31 cellular contexts compared by ENCODE assay signal in the genomic region with DNA sequence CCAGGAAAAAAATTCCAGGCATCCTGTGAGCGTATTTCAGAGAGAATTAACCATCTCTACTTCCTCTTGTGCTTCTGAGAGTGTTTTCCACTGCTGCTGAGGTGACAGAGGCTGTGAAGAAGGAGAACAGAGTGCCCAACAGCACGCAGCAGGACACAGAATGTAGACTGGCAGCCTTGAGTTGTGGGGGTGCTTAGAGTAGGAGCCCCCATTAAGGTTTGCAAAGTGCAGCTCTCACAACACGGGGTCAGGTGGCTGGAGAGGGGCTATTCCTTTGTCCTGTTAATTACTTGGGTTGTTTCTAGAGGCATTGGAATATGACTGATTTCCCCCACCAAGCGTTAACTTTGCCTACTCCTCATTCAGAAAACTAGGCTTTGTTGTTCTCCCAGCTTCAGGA.
"Had no signal": no experiment of that assay in that cellular context is flagged by ENCODE, and none has a peak within 500 bp of the region (broad histone marks: within the 10 kb centered on the region; RNA-seq: fewer than 3 reads in every experiment).

No MANE protein-coding gene starts in this region.

- H3K4me3 ChIP-seq: ascending aorta, breast epithelium, cardiac muscle cell, coronary artery, dorsolateral prefrontal cortex, esophagus muscularis mucosa, gastrocnemius medialis had no signal

- H3K36me3 Mint-ChIP-seq: activated naive CD4-positive, alpha-beta T cell treated with anti-CD3 and anti-CD28 coated beads, Interleukin-2, amount 10 ng/mL, durations not matched to agents 7 days and 5 days; activated naive CD4-positive, alpha-beta T cell treated with anti-CD3 and anti-CD28 coated beads, Interleukin-2, amount 50 U/mL, for 72 hours; activated naive CD8-positive, alpha-beta T cell treated with anti-CD3 and anti-CD28 coated beads, Interleukin-2, amount 10 ng/mL, durations not matched to agents 7 days and 5 days; brain had no signal

- H3K27ac ChIP-seq: ascending aorta, breast epithelium, cardiac muscle cell, coronary artery, dorsolateral prefrontal cortex, esophagus muscularis mucosa, foreskin keratinocyte, gastrocnemius medialis had no signal

- H3K9me3 Mint-ChIP-seq: activated CD4-positive, alpha-beta memory T cell treated with anti-CD3 and anti-CD28 coated beads, Interleukin-2, amount 10 ng/mL, durations not matched to agents 7 days and 5 days; activated naive CD4-positive, alpha-beta T cell treated with anti-CD3 and anti-CD28 coated beads, Interleukin-2, amount 10 ng/mL, durations not matched to agents 7 days and 5 days had no signal

- H3K27ac Mint-ChIP-seq: activated CD4-positive, alpha-beta memory T cell treated with anti-CD3 and anti-CD28 coated beads, Interleukin-2, amount 10 ng/mL, durations not matched to agents 7 days and 5 days; activated CD4-positive, alpha-beta T cell treated with anti-CD3 and anti-CD28 coated beads, Interleukin-2, amount 10 ng/mL, durations not matched to agents 7 days and 5 days; activated naive CD4-positive, alpha-beta T cell treated with anti-CD3 and anti-CD28 coated beads, Interleukin-2, amount 10 ng/mL, durations not matched to agents 7 days and 5 days; activated naive CD4-positive, alpha-beta T cell treated with anti-CD3 and anti-CD28 coated beads, Interleukin-2, amount 50 U/mL, for 72 hours; activated naive CD8-positive, alpha-beta T cell treated with anti-CD3 and anti-CD28 coated beads, Interleukin-2, amount 10 ng/mL, durations not matched to agents 7 days and 5 days; activated T-cell treated with anti-CD3 and anti-CD28 coated beads, Interleukin-2, amount 50 U/mL, for 24 hours; activated T-cell treated with anti-CD3 and anti-CD28 coated beads, Interleukin-2, amount 50 U/mL, for 72 hours; brain; dendritic cell treated with granulocyte-macrophage colony-stimulating factor and Interleukin-4, amounts not matched to agents 40 ng/mL and 50 ng/mL, for 4 days; endodermal cell had no signal

- H3K27me3 ChIP-seq: ascending aorta, breast epithelium, cardiac muscle cell, esophagus muscularis mucosa, foreskin keratinocyte, gastrocnemius medialis had no signal

- ATAC-seq: activated naive CD4-positive, alpha-beta T cell treated with anti-CD3 and anti-CD28 coated beads, Interleukin-2, amount 50 U/mL, for 72 hours; activated T-cell treated with anti-CD3 and anti-CD28 coated beads, Interleukin-2, amount 50 U/mL, for 72 hours; foreskin keratinocyte; gastrocnemius medialis had no signal

- DNase-seq: activated CD4-positive, alpha-beta memory T cell treated with anti-CD3 and anti-CD28 coated beads, Interleukin-2, amount 10 ng/mL, durations not matched to agents 7 days and 5 days; activated CD4-positive, alpha-beta T cell treated with anti-CD3 and anti-CD28 coated beads for 1 hour; activated CD4-positive, alpha-beta T cell treated with anti-CD3 and anti-CD28 coated beads for 4 hours; activated CD4-positive, alpha-beta T cell treated with anti-CD3 and anti-CD28 coated beads, Interleukin-2, amount 10 ng/mL, durations not matched to agents 7 days and 5 days; activated CD4-positive, alpha-beta T cell treated with anti-CD3 and anti-CD28 coated beads, Interleukin-2, amount 50 U/mL, for 4 hours; activated CD8-positive, alpha-beta memory T cell treated with anti-CD3 and anti-CD28 coated beads, Interleukin-2, amount 50 U/mL, for 48 hours; activated gamma-delta T cell; activated naive CD4-positive, alpha-beta T cell; activated naive CD4-positive, alpha-beta T cell treated with anti-CD3 and anti-CD28 coated beads, Interleukin-2, amount 10 ng/mL, durations not matched to agents 7 days and 5 days; activated naive CD8-positive, alpha-beta T cell treated with anti-CD3 and anti-CD28 coated beads, Interleukin-2, amount 10 ng/mL, durations not matched to agents 7 days and 5 days; activated T-cell treated with anti-CD3 and anti-CD28 coated beads for 4 hours; activated T-cell treated with anti-CD3 and anti-CD28 coated beads, Interleukin-2, amount 50 U/mL, for 24 hours; activated T-cell treated with anti-CD3 and anti-CD28 coated beads, Interleukin-2, amount 50 U/mL, for 72 hours; central memory CD4-positive, alpha-beta T cell; cerebellar nuclear complex; dorsolateral prefrontal cortex; effector memory CD4-positive, alpha-beta T cell; endodermal cell; erythroblast; foreskin keratinocyte; gastrocnemius medialis; glutamatergic neuron; T-helper 2 cell had no signal

- H3K36me3 ChIP-seq: ascending aorta, breast epithelium, cardiac muscle cell, esophagus muscularis mucosa, gastrocnemius medialis had no signal

- H3K4me1 Mint-ChIP-seq: activated CD4-positive, alpha-beta memory T cell treated with anti-CD3 and anti-CD28 coated beads, Interleukin-2, amount 10 ng/mL, durations not matched to agents 7 days and 5 days; activated CD4-positive, alpha-beta T cell treated with anti-CD3 and anti-CD28 coated beads, Interleukin-2, amount 10 ng/mL, durations not matched to agents 7 days and 5 days; activated naive CD4-positive, alpha-beta T cell treated with anti-CD3 and anti-CD28 coated beads, Interleukin-2, amount 10 ng/mL, durations not matched to agents 7 days and 5 days; activated naive CD8-positive, alpha-beta T cell treated with anti-CD3 and anti-CD28 coated beads, Interleukin-2, amount 10 ng/mL, durations not matched to agents 7 days and 5 days; brain; endodermal cell had no signal

- H3K9me3 ChIP-seq: gastrocnemius medialis had no signal

- H3K4me1 ChIP-seq: ascending aorta, breast epithelium, esophagus muscularis mucosa, foreskin keratinocyte, gastrocnemius medialis had no signal

- H3K4me3 Mint-ChIP-seq: activated CD4-positive, alpha-beta memory T cell treated with anti-CD3 and anti-CD28 coated beads, Interleukin-2, amount 10 ng/mL, durations not matched to agents 7 days and 5 days; activated CD4-positive, alpha-beta T cell treated with anti-CD3 and anti-CD28 coated beads, Interleukin-2, amount 10 ng/mL, durations not matched to agents 7 days and 5 days; activated naive CD4-positive, alpha-beta T cell treated with anti-CD3 and anti-CD28 coated beads, Interleukin-2, amount 10 ng/mL, durations not matched to agents 7 days and 5 days; activated naive CD8-positive, alpha-beta T cell treated with anti-CD3 and anti-CD28 coated beads, Interleukin-2, amount 10 ng/mL, durations not matched to agents 7 days and 5 days; activated T-cell treated with anti-CD3 and anti-CD28 coated beads, Interleukin-2, amount 50 U/mL, for 24 hours; activated T-cell treated with anti-CD3 and anti-CD28 coated beads, Interleukin-2, amount 50 U/mL, for 72 hours; brain; dendritic cell treated with granulocyte-macrophage colony-stimulating factor and Interleukin-4, amounts not matched to agents 40 ng/mL and 50 ng/mL, for 4 days; endodermal cell had no signal

- H3K27me3 Mint-ChIP-seq: activated CD4-positive, alpha-beta memory T cell treated with anti-CD3 and anti-CD28 coated beads, Interleukin-2, amount 10 ng/mL, durations not matched to agents 7 days and 5 days; activated naive CD4-positive, alpha-beta T cell treated with anti-CD3 and anti-CD28 coated beads, Interleukin-2, amount 10 ng/mL, durations not matched to agents 7 days and 5 days; brain; dendritic cell treated with granulocyte-macrophage colony-stimulating factor and Interleukin-4, amounts not matched to agents 40 ng/mL and 50 ng/mL, for 4 days had no signal
